Comparison of ENCODE assay signal across 8 cellular contexts in the genomic region with DNA sequence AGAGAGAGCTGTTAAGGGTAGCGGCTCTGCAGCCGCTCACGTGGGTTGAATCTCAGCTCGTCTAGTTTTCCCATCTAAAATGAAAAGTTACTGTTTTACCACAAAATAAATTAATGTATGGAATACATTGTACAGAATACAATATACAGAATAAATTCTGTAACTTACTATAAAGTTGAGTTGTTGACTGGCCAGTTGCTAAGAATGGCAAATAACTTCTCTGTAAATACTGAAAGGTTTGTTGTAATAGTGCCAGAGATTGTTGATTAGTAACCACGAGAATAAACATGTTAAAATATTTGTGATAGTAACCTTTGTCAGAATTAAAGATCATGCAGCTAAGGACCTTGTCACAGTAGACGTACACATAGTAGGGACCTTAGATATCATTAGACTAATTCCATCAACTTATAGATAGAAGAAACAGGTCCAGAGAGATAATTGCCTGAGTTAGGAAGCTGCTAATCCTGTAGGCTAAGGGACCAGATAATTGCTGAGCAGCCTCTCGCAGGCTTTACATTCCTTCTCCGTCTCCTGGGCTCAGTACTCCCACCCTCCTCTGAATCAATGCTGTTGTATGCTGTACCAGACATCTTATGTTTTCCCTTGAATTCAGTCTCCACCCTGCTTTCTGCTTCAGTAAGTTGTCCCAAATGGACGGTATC. TPM values are rescaled to one million over a fixed set of nuclear protein-coding genes. Genes with fewer than 3 reads are reported as not detected.
DNase-seq lines count a peak whose midpoint lies in the region; ATAC-seq, FAIRE-seq and TF ChIP-seq lines count a peak whose summit lies in the region.

No MANE protein-coding gene starts in this region.

- TF ChIP-seq POLR2A in GM12891 (IDR thresholded peaks at IDR 0.05; ENCODE audit: low read depth, low read length) = no peak

- no peak overlapping the region for H4K8ac ChIP-seq in trophoblast cell (ENCODE audit: low read depth, low read length)

- ATAC-seq in GM18907 (IDR thresholded peaks at IDR 0.05; ENCODE audit: unreplicated experiment) = no peak

- no peak for TF ChIP-seq CTCF in OCI-LY1 (IDR thresholded peaks at IDR 0.05; ENCODE audit: low read length)

- no peak overlapping the region for H2BK120ac ChIP-seq in trophoblast cell (ENCODE audit: insufficient read depth, low read length, poor library complexity)

- H3K9me3 ChIP-seq in OCI-LY1 (ENCODE audit: low read length) = no peaks in the 10 kb centered on the region
- peaks cover 1% of the 10 kb centered on the region for H3K9me3 ChIP-seq in trophoblast cell (ENCODE audit: insufficient read depth, low read depth, low read length)

- H3K4me2 ChIP-seq in OCI-LY1 (ENCODE audit: low read length) = peak overlapping the region; percentile 75
- peak overlapping the region; percentile 74 for H3K4me2 ChIP-seq in trophoblast cell (ENCODE audit: low read length)

- no peak overlapping the region for H4K91ac ChIP-seq in trophoblast cell (ENCODE audit: low read depth, low read length)

- peaks cover 15% of the 10 kb centered on the region for H3K79me1 ChIP-seq in trophoblast cell (ENCODE audit: low read length)

- in situ Hi-C loops in G401 (cut with HindIII; ENCODE audit: low sequenced_read_pairs) = no loop called here

- H3K4me1 ChIP-seq in OCI-LY1 (ENCODE audit: insufficient read depth, low read length, severe bottlenecking) (peaks cover 49% of the 10 kb centered on the region), trophoblast cell (ENCODE audit: control insufficient read depth in 1 of 2, insufficient read depth in 2 of 2, low read length in 2 of 2) (peaks cover 15 to 17% of the 10 kb centered on the region in 2 experiments)

- H3K9me2 ChIP-seq in OCI-LY1 (ENCODE audit: low read depth, low read length) = no peaks in the 10 kb centered on the region

- no peaks in the 10 kb centered on the region for H4K20me1 ChIP-seq in OCI-LY1 (ENCODE audit: insufficient read depth, low read length)

- H3K36me3 ChIP-seq in OCI-LY1 (ENCODE audit: insufficient read depth, low read length) = no peaks in the 10 kb centered on the region
- H3K36me3 ChIP-seq in trophoblast cell (ENCODE audit: control insufficient read depth in 1 of 2, insufficient read depth in 2 of 2, low read length in 2 of 2) = peaks cover 0 to 5% of the 10 kb centered on the region in 2 experiments

- FAIRE-seq in GM12891 (lab: Jason Lieb, UNC) = no peak

- H3F3A ChIP-seq in OCI-LY1 (ENCODE audit: insufficient read depth, low read length) = peaks cover 14% of the 10 kb centered on the region

- H3K9ac ChIP-seq in OCI-LY1 (ENCODE audit: low read length) = peak overlapping the region; percentile 62
- no peak overlapping the region for H3K9ac ChIP-seq in trophoblast cell (ENCODE audit: low read length)

- no peak overlapping the region for H4K12ac ChIP-seq in trophoblast cell (ENCODE audit: low read depth, low read length)

- no peak overlapping the region for H2BK5ac ChIP-seq in trophoblast cell (ENCODE audit: low read depth, low read length, poor library complexity)

- H3K79me2 ChIP-seq in OCI-LY1 (ENCODE audit: insufficient read depth, low read length) (no peaks in the 10 kb centered on the region), trophoblast cell (ENCODE audit: control insufficient read depth, insufficient read depth, low read length, poor library complexity) (peaks cover 8% of the 10 kb centered on the region)

- no peak overlapping the region for H3K14ac ChIP-seq in trophoblast cell (ENCODE audit: low read length)

- H3K4ac ChIP-seq in trophoblast cell (ENCODE audit: low read depth, low read length) = no peak overlapping the region

- DNase-seq in G401 (ENCODE audit: low spot score) = peak; percentile 17
- DNase-seq in epithelial cell of prostate (ENCODE audit: low read depth, low spot score) = no peak
- peak; percentile 55 to 58 for DNase-seq in trophoblast cell
- no peak for DNase-seq in stimulated activated CD4-positive, alpha-beta T cell treated with anti-CD3 and anti-CD28 coated beads, Interleukin-4, amount 100 ng/mL, for 24 hours
- no peak for DNase-seq in stimulated activated CD4-positive, alpha-beta T cell treated with anti-CD3 and anti-CD28 coated beads, Interleukin-2, amount 100 ng/mL, for 24 hours
- no peak for DNase-seq in GM12891 (ENCODE audit: insufficient read length, low spot score)

- no peaks in the 10 kb centered on the region for H3K27me3 ChIP-seq in OCI-LY1 (ENCODE audit: insufficient read depth, low read length)
- no peaks in the 10 kb centered on the region for H3K27me3 ChIP-seq in trophoblast cell (ENCODE audit: insufficient read depth, low read length)

- H3K4me3 ChIP-seq in OCI-LY1 (ENCODE audit: low read depth, low read length, poor library complexity, severe bottlenecking) = peak overlapping the region; percentile 64
- H3K4me3 ChIP-seq in trophoblast cell (ENCODE audit: low read depth, low read length) = no peak overlapping the region

- no peak overlapping the region for H3K23ac ChIP-seq in trophoblast cell (ENCODE audit: low read length)

- H3K27ac ChIP-seq in OCI-LY1 (ENCODE audit: low read depth, low read length, poor library complexity, severe bottlenecking) (no peak overlapping the region), epithelial cell of prostate (peak overlapping the region; percentile 98), trophoblast cell (ENCODE audit: low read depth, low read length) (no peak overlapping the region)

- H2AK5ac ChIP-seq in trophoblast cell (ENCODE audit: low read length) = no peak overlapping the region

- no peak overlapping the region for H2AFZ ChIP-seq in OCI-LY1 (ENCODE audit: low read length)
- H2AFZ ChIP-seq in trophoblast cell (ENCODE audit: insufficient read depth, low read length, poor library complexity) = no peak overlapping the region

- no CpG with 5 or more reads among the region's 9 CpGs for WGBS in trophoblast cell (ENCODE audit: extremely low coverage, insufficient coverage, insufficient read length)

- H3K18ac ChIP-seq in trophoblast cell (ENCODE audit: low read length) = no peak overlapping the region

- no peak overlapping the region for H2BK12ac ChIP-seq in trophoblast cell (ENCODE audit: low read length)

TF ChIP-seq in GM12891, 5 proteins besides CTCF, POLR2A, EP300 and RAD21:
- TF ChIP-seq PAX5 (IDR thresholded peaks at IDR 0.05; ENCODE audit: insufficient read depth, low read length, severe bottlenecking) (no peak), SPI1 (IDR thresholded peaks at IDR 0.05; ENCODE audit: low read depth, low read length) (no peak), TAF1 (IDR thresholded peaks at IDR 0.05; ENCODE audit: low read depth, low read length) (no peak), POU2F2 (IDR thresholded peaks at IDR 0.05; ENCODE audit: low read depth, low read length) (no peak), POLR2AphosphoS5 (IDR thresholded peaks at IDR 0.05; ENCODE audit: low read depth, low read length) (no peak)

RNA-seq across cellular contexts. Expression of a gene that starts 0.6 kb away (rescaled TPM):
- total RNA-seq in G401 (2014; rRNA removed; shearing (Covaris generic)) = 2.6 and 8.8 TPM in 2 replicates
- polyA plus RNA-seq in trophoblast cell (2013) = 55.7 and 59.4 TPM in 2 replicates
- polyA plus RNA-seq in GM12891 (2012; ENCODE audit: low read depth, missing spikeins) = 27.2 TPM

RNA-seq across cellular contexts. Expression of a gene that starts 4.9 kb away (rescaled TPM):
- 53.7 and 54.3 TPM in 2 replicates for total RNA-seq in G401 (2014; rRNA removed; shearing (Covaris generic))
- 93.6 and 96.8 TPM in 2 replicates for polyA plus RNA-seq in trophoblast cell (2013)
- polyA plus RNA-seq in GM12891 (2012; ENCODE audit: low read depth, missing spikeins) = 58.9 TPM

RNA-seq across cellular contexts. Expression of a gene that starts 18.5 kb away (rescaled TPM):
- 59.8 and 73.2 TPM in 2 replicates for total RNA-seq in G401 (2014; rRNA removed; shearing (Covaris generic))
- polyA plus RNA-seq in trophoblast cell (2013) = 20.6 and 21.0 TPM in 2 replicates
- polyA plus RNA-seq in GM12891 (2012; ENCODE audit: low read depth, missing spikeins) = 25.6 TPM

RNA-seq across cellular contexts. Expression of a gene that starts 25.7 kb away (rescaled TPM):
- total RNA-seq in G401 (2014; rRNA removed; shearing (Covaris generic)) = 2.5 and 14.3 TPM in 2 replicates
- 29.1 and 32.3 TPM in 2 replicates for polyA plus RNA-seq in trophoblast cell (2013)
- polyA plus RNA-seq in GM12891 (2012; ENCODE audit: low read depth, missing spikeins) = 31.0 TPM

RNA-seq across cellular contexts. Expression of a gene that starts 28.8 kb away (rescaled TPM):
- total RNA-seq in G401 (2014; rRNA removed; shearing (Covaris generic)) = 456 and 575 TPM in 2 replicates
- 1,464 and 1,542 TPM in 2 replicates for polyA plus RNA-seq in trophoblast cell (2013)
- 1,137 TPM for polyA plus RNA-seq in GM12891 (2012; ENCODE audit: low read depth, missing spikeins)

Comparison
In these comparisons a context has a peak if more than half of its experiments do, and no peak if none do; other contexts are left out.
1. DNase-seq: peak in G401 (single experiment) and trophoblast cell (2 of 2); none in epithelial cell of prostate (single experiment), stimulated activated CD4-positive, alpha-beta T cell treated with anti-CD3 and anti-CD28 coated beads, Interleukin-4, amount 100 ng/mL, for 24 hours (single experiment), stimulated activated CD4-positive, alpha-beta T cell treated with anti-CD3 and anti-CD28 coated beads, Interleukin-2, amount 100 ng/mL, for 24 hours (0 of 2) and GM12891 (single experiment).